8 cellular contexts compared by ENCODE assay signal in the genomic region with DNA sequence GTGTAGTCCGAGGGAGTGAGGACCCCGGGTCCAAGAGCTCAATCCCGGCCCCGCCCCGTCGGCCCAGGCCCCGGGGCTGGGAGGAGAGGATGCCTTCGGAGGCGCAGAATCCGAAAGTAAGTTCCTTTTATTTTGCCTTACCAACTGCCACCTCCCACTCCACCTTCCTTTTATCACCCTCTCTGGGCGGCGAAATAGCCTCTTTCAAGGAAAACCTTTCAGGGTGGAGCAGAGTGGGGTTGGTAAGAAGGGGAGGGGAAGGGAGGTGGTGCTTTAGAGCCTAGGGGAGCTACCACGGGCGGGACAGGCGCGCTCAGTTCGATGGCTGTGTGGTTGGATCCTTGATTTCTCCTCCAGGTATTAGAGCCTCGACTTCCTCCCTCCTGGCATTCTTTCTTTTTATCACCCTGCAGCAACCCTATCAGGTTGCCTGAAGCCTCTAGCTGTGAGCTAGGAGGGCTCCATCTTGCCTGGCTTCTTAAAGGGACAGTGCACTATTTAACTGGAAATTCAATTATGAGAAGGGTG.
DNase-seq lines count a peak whose midpoint lies in the region; ATAC-seq and TF ChIP-seq lines count a peak whose summit lies in the region.

No MANE protein-coding gene starts in this region.

- peak overlapping the region; percentile 76 for H3K4me3 ChIP-seq in coronary artery
- peak overlapping the region; percentile 62 to 80 (median 70) for H3K4me3 ChIP-seq in liver (ENCODE audit: low read depth in 1 of 3, low read length in 3 of 3)
- peak overlapping the region; percentile 54 to 74 (median 62) for H3K4me3 ChIP-seq in stomach

- peaks cover 0 to 3% (median 0%) of the 10 kb centered on the region in 4 donors for H3K27me3 ChIP-seq in liver (ENCODE audit: control insufficient read depth in 4 of 4, insufficient read depth in 4 of 4, low read length in 3 of 4)
- H3K27me3 ChIP-seq in stomach: no peaks in the 10 kb centered on the region

- TF ChIP-seq POLR2A in stomach (IDR thresholded peaks at IDR 0.05): no peak

- H3K27me3 Mint-ChIP-seq in activated T-cell treated with anti-CD3 and anti-CD28 coated beads, Interleukin-2, amount 50 U/mL, for 4 hours (ENCODE audit: low read depth): no peaks in the 10 kb centered on the region

- DNase-seq in activated T-cell treated with anti-CD3 and anti-CD28 coated beads, Interleukin-2, amount 50 U/mL, for 4 hours: no peak
- DNase-seq in activated T-cell treated with anti-CD3 and anti-CD28 coated beads, Interleukin-2, amount 50 U/mL, for 1 hour: no peak
- DNase-seq in RPMI7951 (ENCODE audit: low read depth): peak; percentile 42
- no peak for DNase-seq in coronary artery (ENCODE audit: low spot score)
- DNase-seq in stomach: no peak
- DNase-seq in effector CD4-positive, alpha-beta T cell: no peak

- ATAC-seq in activated T-cell treated with anti-CD3 and anti-CD28 coated beads, Interleukin-2, amount 50 U/mL, for 4 hours: peak; percentile 53 to 62
- peak; percentile 58 for ATAC-seq in HG02885 (IDR thresholded peaks at IDR 0.05; ENCODE audit: poor library complexity, unreplicated experiment)

- H3K4me1 Mint-ChIP-seq in activated T-cell treated with anti-CD3 and anti-CD28 coated beads, Interleukin-2, amount 50 U/mL, for 4 hours (ENCODE audit: low read depth): peaks cover 11% of the 10 kb centered on the region

- TF ChIP-seq RAD21 in liver (IDR thresholded peaks at IDR 0.05): no peak

- TF ChIP-seq CTCF in coronary artery (IDR thresholded peaks at IDR 0.05) (no peak), liver (IDR thresholded peaks at IDR 0.05; ENCODE audit: low read depth, low read length, missing input control) (no peak), stomach (IDR thresholded peaks at IDR 0.05) (no peak)

- H3K36me3 Mint-ChIP-seq in activated T-cell treated with anti-CD3 and anti-CD28 coated beads, Interleukin-2, amount 50 U/mL, for 4 hours (ENCODE audit: insufficient read depth): no peaks in the 10 kb centered on the region

- intact Hi-C loops in stomach (cut with DNase I; ENCODE audit: low total_unique reads): no loop called here

- no peaks in the 10 kb centered on the region for H3K9me3 ChIP-seq in liver (ENCODE audit: control insufficient read depth in 4 of 4, low read length in 3 of 4)
- H3K9me3 ChIP-seq in stomach: no peaks in the 10 kb centered on the region

- no peak for TF ChIP-seq EP300 in stomach (IDR thresholded peaks at IDR 0.05)

- no peak overlapping the region for H3K9ac ChIP-seq in liver (ENCODE audit: low read depth in 1 of 2, low read length in 2 of 2)

- WGBS in liver: 3% methylated on average over 18 of the region's 18 CpGs
- 0 to 43% (median 6%) methylated on average over 13 to 18 of the region's 18 CpGs for WGBS in stomach, 5 donors

- H3K27ac ChIP-seq in coronary artery (peak overlapping the region; percentile 23 to 56), liver (ENCODE audit: low read depth in 1 of 2, low read length in 2 of 2) (no peak overlapping the region), stomach (peak overlapping the region; percentile 68 to 81 (median 78))

- H3K4me3 Mint-ChIP-seq in activated T-cell treated with anti-CD3 and anti-CD28 coated beads, Interleukin-2, amount 50 U/mL, for 4 hours: peak overlapping the region; percentile 85

- H3K36me3 ChIP-seq in liver (ENCODE audit: control insufficient read depth in 4 of 4, insufficient read depth in 3 of 4, low read depth in 1 of 4, low read length in 3 of 4): no peaks in the 10 kb centered on the region
- H3K36me3 ChIP-seq in stomach: no peaks in the 10 kb centered on the region

- H3K4me1 ChIP-seq in liver (ENCODE audit: control insufficient read depth in 4 of 4, insufficient read depth in 4 of 4, low read length in 3 of 4): peaks cover 0 to 3% (median 0%) of the 10 kb centered on the region in 4 donors
- H3K4me1 ChIP-seq in stomach: no peaks in the 10 kb centered on the region

- no peaks in the 10 kb centered on the region for H3K9me3 Mint-ChIP-seq in activated T-cell treated with anti-CD3 and anti-CD28 coated beads, Interleukin-2, amount 50 U/mL, for 4 hours

TF ChIP-seq in liver, 16 proteins besides CTCF, POLR2A, EP300 and RAD21:
- TF ChIP-seq JUND (IDR thresholded peaks at IDR 0.05): no peak
- TF ChIP-seq, protein P1, sequence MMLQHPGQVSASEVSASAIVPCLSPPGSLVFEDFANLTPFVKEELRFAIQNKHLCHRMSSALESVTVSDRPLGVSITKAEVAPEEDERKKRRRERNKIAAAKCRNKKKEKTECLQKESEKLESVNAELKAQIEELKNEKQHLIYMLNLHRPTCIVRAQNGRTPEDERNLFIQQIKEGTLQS (IDR thresholded peaks at IDR 0.05): no peak
- TF ChIP-seq YY1 (IDR thresholded peaks at IDR 0.05): peak; percentile 17

Comparison
In these comparisons a context has a peak if more than half of its experiments do, and no peak if none do; other contexts are left out.
1. H3K27ac ChIP-seq: peak in coronary artery (2 of 2) and stomach (5 of 5); none in liver (0 of 2).
2. Peak in every context shown above with its lines, with median percentiles within 50 percentile points of each other: H3K4me3 ChIP-seq.